Comparison of ENCODE assay signal across 17 cellular contexts in the genomic region with DNA sequence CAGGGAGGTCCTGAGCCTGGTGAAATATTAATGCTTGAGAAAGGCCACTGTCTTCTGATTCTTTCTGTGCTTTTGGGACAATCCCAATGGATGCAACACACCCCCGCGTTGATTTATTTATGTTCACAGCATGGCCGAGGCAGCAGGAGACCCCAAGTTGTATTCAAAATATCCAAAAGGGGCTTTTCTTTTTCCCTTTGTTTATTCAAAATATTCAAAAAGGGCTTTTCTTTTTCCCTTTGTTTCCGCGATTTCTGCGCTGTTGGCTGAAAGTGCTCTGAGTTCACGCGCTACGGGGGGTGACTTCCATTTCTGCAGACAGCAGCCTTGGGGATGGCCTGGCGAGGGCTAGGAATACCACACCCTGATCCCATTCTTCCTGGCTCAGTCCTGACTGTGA.
"Had no signal": no experiment of that assay in that cellular context is flagged by ENCODE, and none has a peak within 500 bp of the region (broad histone marks: within the 10 kb centered on the region; RNA-seq: fewer than 3 reads in every experiment).

No MANE protein-coding gene starts in this region.

- ATAC-seq: body of pancreas; right lobe of liver; stimulated activated memory B cell treated with anti-CD40 and anti-IgM and Interleukin-4, amounts not matched to agents 10 μg/mL and 1 μg/mL and 100 μg/mL, for 72 hours had no signal

- DNase-seq: activated B cell treated with CpG ODN at 0.5 μM for 24 hours; activated CD4-positive, alpha-beta T cell treated with anti-CD3 and anti-CD28 coated beads, Interleukin-2, amount 10 ng/mL, durations not matched to agents 7 days and 5 days; activated gamma-delta T cell treated with Interleukin-2 at 50 U/mL for 16 hours; amygdala; body of pancreas; cortex of kidney; effector CD4-positive, alpha-beta T cell; foreskin melanocyte; kidney glomerular epithelial cell; T-helper 2 cell; tibial artery; uterus had no signal

- H3K36me3 ChIP-seq: right lobe of liver, tibial artery, uterus had no signal

- H3K4me3 Mint-ChIP-seq: activated B cell treated with CpG ODN at 0.5 μM for 24 hours; activated CD4-positive, alpha-beta T cell treated with anti-CD3 and anti-CD28 coated beads, Interleukin-2, amount 10 ng/mL, durations not matched to agents 7 days and 5 days; activated naive CD8-positive, alpha-beta T cell; central memory CD8-positive, alpha-beta T cell; nephron; stimulated activated memory B cell treated with anti-CD40 and anti-IgM and Interleukin-4, amounts not matched to agents 10 μg/mL and 1 μg/mL and 100 μg/mL, for 72 hours had no signal

- H3K27ac ChIP-seq: body of pancreas, right lobe of liver, tibial artery, uterus had no signal

- H3K9me3 Mint-ChIP-seq: activated B cell treated with CpG ODN at 0.5 μM for 24 hours; central memory CD8-positive, alpha-beta T cell; stimulated activated memory B cell treated with anti-CD40 and anti-IgM and Interleukin-4, amounts not matched to agents 10 μg/mL and 1 μg/mL and 100 μg/mL, for 72 hours had no signal

- H3K27me3 Mint-ChIP-seq: activated B cell treated with CpG ODN at 0.5 μM for 24 hours; activated CD4-positive, alpha-beta T cell treated with anti-CD3 and anti-CD28 coated beads, Interleukin-2, amount 10 ng/mL, durations not matched to agents 7 days and 5 days; activated naive CD8-positive, alpha-beta T cell; central memory CD8-positive, alpha-beta T cell; stimulated activated memory B cell treated with anti-CD40 and anti-IgM and Interleukin-4, amounts not matched to agents 10 μg/mL and 1 μg/mL and 100 μg/mL, for 72 hours had no signal

- H3K27ac Mint-ChIP-seq: activated B cell treated with CpG ODN at 0.5 μM for 24 hours; activated CD4-positive, alpha-beta T cell treated with anti-CD3 and anti-CD28 coated beads, Interleukin-2, amount 10 ng/mL, durations not matched to agents 7 days and 5 days; activated naive CD8-positive, alpha-beta T cell; nephron; stimulated activated memory B cell treated with anti-CD40 and anti-IgM and Interleukin-4, amounts not matched to agents 10 μg/mL and 1 μg/mL and 100 μg/mL, for 72 hours had no signal

- H3K4me3 ChIP-seq: body of pancreas, right lobe of liver, tibial artery, uterus had no signal

- H3K4me1 Mint-ChIP-seq: activated B cell treated with CpG ODN at 0.5 μM for 24 hours; activated CD4-positive, alpha-beta T cell treated with anti-CD3 and anti-CD28 coated beads, Interleukin-2, amount 10 ng/mL, durations not matched to agents 7 days and 5 days; central memory CD8-positive, alpha-beta T cell; stimulated activated memory B cell treated with anti-CD40 and anti-IgM and Interleukin-4, amounts not matched to agents 10 μg/mL and 1 μg/mL and 100 μg/mL, for 72 hours had no signal

- H3K4me1 ChIP-seq: body of pancreas, right lobe of liver, tibial artery, uterus had no signal

- H3K27me3 ChIP-seq: body of pancreas, right lobe of liver, uterus had no signal

- H3K36me3 Mint-ChIP-seq: activated naive CD8-positive, alpha-beta T cell; stimulated activated memory B cell treated with anti-CD40 and anti-IgM and Interleukin-4, amounts not matched to agents 10 μg/mL and 1 μg/mL and 100 μg/mL, for 72 hours had no signal

- H3K9me3 ChIP-seq: body of pancreas, right lobe of liver, uterus had no signal
